Comparison of ENCODE assay signal across 1 cellular context in genomic region chr1:160868141-160868540, GRCh38.
TF ChIP-seq lines count a peak whose summit lies in the region.

No MANE protein-coding gene starts in this region.

TF ChIP-seq in GM23338, 12 proteins besides CTCF, POLR2A, EP300 and RAD21 (continued from another document):
- TF ChIP-seq ZNF462 (CRISPR knock-in tag; IDR thresholded peaks at IDR 0.05) (no peak), EZH2 (IDR thresholded peaks at IDR 0.05; ENCODE audit: low read depth, unreplicated experiment) (no peak), NANOG (IDR thresholded peaks at IDR 0.05; ENCODE audit: borderline replicate concordance) (no peak)
